In the genomic region with DNA sequence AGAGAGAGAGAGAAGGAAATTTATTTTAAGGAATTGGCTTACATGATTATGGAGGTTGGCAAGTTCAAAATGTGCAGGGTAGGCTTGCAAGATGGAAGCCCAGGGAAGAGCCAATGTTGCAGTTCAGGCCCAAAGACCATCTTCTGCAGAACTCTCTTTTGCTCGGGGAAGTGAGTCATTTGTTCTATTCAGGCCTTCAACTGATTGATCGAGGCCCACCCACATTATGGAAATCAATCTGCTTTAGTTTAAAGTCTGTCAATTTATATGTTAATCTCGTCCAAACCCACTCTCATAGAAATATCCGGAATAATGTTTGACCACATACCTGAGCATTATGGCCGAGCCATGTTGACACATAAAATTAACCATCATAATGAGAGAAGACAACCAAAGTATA, we compare ENCODE assay signal across 39 cellular contexts.
"Had no signal": no experiment of that assay in that cellular context is flagged by ENCODE, and none has a peak within 500 bp of the region (broad histone marks: within the 10 kb centered on the region; RNA-seq: fewer than 3 reads in every experiment).

No MANE protein-coding gene starts in this region.

- H3K27ac Mint-ChIP-seq: activated naive CD4-positive, alpha-beta T cell treated with anti-CD3 and anti-CD28 coated beads for 36 hours; activated naive CD4-positive, alpha-beta T cell treated with anti-CD3 and anti-CD28 coated beads, Interleukin-2, amount 10 ng/mL, durations not matched to agents 7 days and 5 days; activated naive CD4-positive, alpha-beta T cell treated with anti-CD3 and anti-CD28 coated beads, Interleukin-2, amount 50 U/mL, for 24 hours; activated naive CD4-positive, alpha-beta T cell treated with anti-CD3 and anti-CD28 coated beads, Interleukin-2, amount 50 U/mL, for 72 hours; activated naive CD8-positive, alpha-beta T cell; activated naive CD8-positive, alpha-beta T cell treated with anti-CD3 and anti-CD28 coated beads for 36 hours; activated naive CD8-positive, alpha-beta T cell treated with anti-CD3 and anti-CD28 coated beads, Interleukin-2, amount 10 ng/mL, durations not matched to agents 7 days and 5 days; activated naive CD8-positive, alpha-beta T cell treated with anti-CD3 and anti-CD28 coated beads, Interleukin-2, amount 50 U/mL, for 24 hours; activated T-cell treated with anti-CD3 and anti-CD28 coated beads, Interleukin-2, amount 50 U/mL, for 24 hours; activated T-cell treated with anti-CD3 and anti-CD28 coated beads, Interleukin-2, amount 50 U/mL, for 72 hours; activated T-helper 17 cell treated with anti-CD3 and anti-CD28 coated beads, Interleukin-2, amount 50 U/mL, for 72 hours; activated T-helper 2 cell treated with anti-CD3 and anti-CD28 coated beads, Interferon-gamma antibody, Interleukin-2, Interleukin-4, amounts not matched to agents 10 μg/mL and 5 μg/mL and 100 μg/mL, durations not matched to agents 14 hours and 24 hours and 36 hours; brain had no signal

- ATAC-seq: activated naive CD4-positive, alpha-beta T cell treated with anti-CD3 and anti-CD28 coated beads, Interleukin-2, amount 50 U/mL, for 72 hours; activated naive CD8-positive, alpha-beta T cell treated with anti-CD3 and anti-CD28 coated beads, Interleukin-2, amount 50 U/mL, for 24 hours; activated T-cell treated with anti-CD3 and anti-CD28 coated beads, Interleukin-2, amount 50 U/mL, for 4 hours; activated T-cell treated with anti-CD3 and anti-CD28 coated beads, Interleukin-2, amount 50 U/mL, for 72 hours; activated T-helper 17 cell treated with anti-CD3 and anti-CD28 coated beads, Interleukin-2, amount 50 U/mL, for 72 hours; body of pancreas had no signal

- H3K27me3 Mint-ChIP-seq: activated naive CD4-positive, alpha-beta T cell treated with anti-CD3 and anti-CD28 coated beads, Interleukin-2, amount 10 ng/mL, durations not matched to agents 7 days and 5 days; activated naive CD4-positive, alpha-beta T cell treated with anti-CD3 and anti-CD28 coated beads, Interleukin-2, amount 50 U/mL, for 24 hours; activated naive CD8-positive, alpha-beta T cell treated with anti-CD3 and anti-CD28 coated beads, Interleukin-2, amount 10 ng/mL, durations not matched to agents 7 days and 5 days; activated naive CD8-positive, alpha-beta T cell treated with anti-CD3 and anti-CD28 coated beads, Interleukin-2, amount 50 U/mL, for 24 hours; activated T-cell treated with anti-CD3 and anti-CD28 coated beads, Interleukin-2, amount 50 U/mL, for 24 hours; activated T-helper 17 cell treated with anti-CD3 and anti-CD28 coated beads, Interleukin-2, amount 50 U/mL, for 72 hours; central memory CD8-positive, alpha-beta T cell had no signal

- H3K9me3 ChIP-seq: ascending aorta, body of pancreas, breast epithelium had no signal

- H3K36me3 ChIP-seq: adrenal gland, ascending aorta, brain microvascular endothelial cell, breast epithelium, cardiac muscle cell had no signal

- H3K9me3 Mint-ChIP-seq: activated naive CD4-positive, alpha-beta T cell treated with anti-CD3 and anti-CD28 coated beads, Interleukin-2, amount 10 ng/mL, durations not matched to agents 7 days and 5 days; activated naive CD8-positive, alpha-beta T cell treated with anti-CD3 and anti-CD28 coated beads, Interleukin-2, amount 10 ng/mL, durations not matched to agents 7 days and 5 days; activated T-helper 2 cell treated with anti-CD3 and anti-CD28 coated beads, Interferon-gamma antibody, Interleukin-2, Interleukin-4, amounts not matched to agents 10 μg/mL and 5 μg/mL and 100 μg/mL, durations not matched to agents 14 hours and 24 hours and 36 hours; central memory CD8-positive, alpha-beta T cell had no signal

- H3K4me3 ChIP-seq: adrenal gland, ascending aorta, body of pancreas, breast epithelium, cardiac muscle cell had no signal

- H3K4me1 ChIP-seq: adrenal gland, ascending aorta, body of pancreas, breast epithelium had no signal

- H3K27ac ChIP-seq: adrenal gland, ascending aorta, body of pancreas, brain microvascular endothelial cell, breast epithelium, cardiac muscle cell had no signal

- DNase-seq: activated effector memory CD4-positive, alpha-beta T cell treated with anti-CD3 and anti-CD28 coated beads, Interleukin-2, amount 50 U/mL, for 16 hours; activated effector memory CD4-positive, alpha-beta T cell treated with Interleukin-2 at 50 U/mL for 16 hours; activated gamma-delta T cell; activated gamma-delta T cell treated with Interleukin-2 at 50 U/mL for 16 hours; activated naive CD4-positive, alpha-beta T cell; activated naive CD4-positive, alpha-beta T cell treated with anti-CD3 and anti-CD28 coated beads for 36 hours; activated naive CD4-positive, alpha-beta T cell treated with anti-CD3 and anti-CD28 coated beads, Interleukin-2, amount 10 ng/mL, durations not matched to agents 7 days and 5 days; activated naive CD4-positive, alpha-beta T cell treated with anti-CD3 and anti-CD28 coated beads, Interleukin-2, amount 50 U/mL, for 16 hours; activated naive CD4-positive, alpha-beta T cell treated with Interleukin-2 at 50 U/mL for 16 hours; activated naive CD8-positive, alpha-beta T cell treated with anti-CD3 and anti-CD28 coated beads for 36 hours; activated naive CD8-positive, alpha-beta T cell treated with anti-CD3 and anti-CD28 coated beads, Interleukin-2, amount 10 ng/mL, durations not matched to agents 7 days and 5 days; activated naive CD8-positive, alpha-beta T cell treated with anti-CD3 and anti-CD28 coated beads, Interleukin-2, amount 50 U/mL, for 24 hours; activated T-cell treated with anti-CD3 and anti-CD28 coated beads, Interleukin-2, amount 50 U/mL, for 1 hour; activated T-cell treated with anti-CD3 and anti-CD28 coated beads, Interleukin-2, amount 50 U/mL, for 24 hours; activated T-cell treated with anti-CD3 and anti-CD28 coated beads, Interleukin-2, amount 50 U/mL, for 4 hours; activated T-cell treated with anti-CD3 and anti-CD28 coated beads, Interleukin-2, amount 50 U/mL, for 48 hours; activated T-cell treated with anti-CD3 and anti-CD28 coated beads, Interleukin-2, amount 50 U/mL, for 72 hours; adrenal gland; amniotic stem cell; amygdala; anterior cingulate cortex; aorta; body of pancreas; brain microvascular endothelial cell; caudate nucleus; central memory CD4-positive, alpha-beta T cell; cerebellar nuclear complex had no signal

- H3K27me3 ChIP-seq: adrenal gland, ascending aorta, body of pancreas, brain microvascular endothelial cell, breast epithelium, cardiac muscle cell had no signal

- FAIRE-seq: astrocyte, bronchial epithelial cell had no signal

- H3K4me1 Mint-ChIP-seq: activated naive CD4-positive, alpha-beta T cell treated with anti-CD3 and anti-CD28 coated beads, Interleukin-2, amount 10 ng/mL, durations not matched to agents 7 days and 5 days; activated naive CD4-positive, alpha-beta T cell treated with anti-CD3 and anti-CD28 coated beads, Interleukin-2, amount 50 U/mL, for 24 hours; activated naive CD8-positive, alpha-beta T cell treated with anti-CD3 and anti-CD28 coated beads for 36 hours; activated naive CD8-positive, alpha-beta T cell treated with anti-CD3 and anti-CD28 coated beads, Interleukin-2, amount 10 ng/mL, durations not matched to agents 7 days and 5 days; activated naive CD8-positive, alpha-beta T cell treated with anti-CD3 and anti-CD28 coated beads, Interleukin-2, amount 50 U/mL, for 24 hours; activated T-helper 17 cell treated with anti-CD3 and anti-CD28 coated beads, Interleukin-2, amount 50 U/mL, for 72 hours; brain; central memory CD8-positive, alpha-beta T cell had no signal

- H3K4me3 Mint-ChIP-seq: activated naive CD4-positive, alpha-beta T cell treated with anti-CD3 and anti-CD28 coated beads for 36 hours; activated naive CD4-positive, alpha-beta T cell treated with anti-CD3 and anti-CD28 coated beads, Interleukin-2, amount 10 ng/mL, durations not matched to agents 7 days and 5 days; activated naive CD4-positive, alpha-beta T cell treated with anti-CD3 and anti-CD28 coated beads, Interleukin-2, amount 50 U/mL, for 24 hours; activated naive CD8-positive, alpha-beta T cell; activated naive CD8-positive, alpha-beta T cell treated with anti-CD3 and anti-CD28 coated beads for 36 hours; activated naive CD8-positive, alpha-beta T cell treated with anti-CD3 and anti-CD28 coated beads, Interleukin-2, amount 10 ng/mL, durations not matched to agents 7 days and 5 days; activated naive CD8-positive, alpha-beta T cell treated with anti-CD3 and anti-CD28 coated beads, Interleukin-2, amount 50 U/mL, for 24 hours; activated T-cell treated with anti-CD3 and anti-CD28 coated beads, Interleukin-2, amount 50 U/mL, for 24 hours; activated T-cell treated with anti-CD3 and anti-CD28 coated beads, Interleukin-2, amount 50 U/mL, for 4 hours; activated T-cell treated with anti-CD3 and anti-CD28 coated beads, Interleukin-2, amount 50 U/mL, for 72 hours; activated T-helper 17 cell treated with anti-CD3 and anti-CD28 coated beads, Interleukin-2, amount 50 U/mL, for 72 hours; brain; central memory CD8-positive, alpha-beta T cell had no signal

- H3K36me3 Mint-ChIP-seq: activated naive CD4-positive, alpha-beta T cell treated with anti-CD3 and anti-CD28 coated beads, Interleukin-2, amount 10 ng/mL, durations not matched to agents 7 days and 5 days; activated naive CD4-positive, alpha-beta T cell treated with anti-CD3 and anti-CD28 coated beads, Interleukin-2, amount 50 U/mL, for 24 hours; activated naive CD4-positive, alpha-beta T cell treated with anti-CD3 and anti-CD28 coated beads, Interleukin-2, amount 50 U/mL, for 72 hours; activated naive CD8-positive, alpha-beta T cell; activated naive CD8-positive, alpha-beta T cell treated with anti-CD3 and anti-CD28 coated beads for 36 hours; activated naive CD8-positive, alpha-beta T cell treated with anti-CD3 and anti-CD28 coated beads, Interleukin-2, amount 10 ng/mL, durations not matched to agents 7 days and 5 days; brain had no signal
